8 cellular contexts compared by ENCODE assay signal in the genomic region with DNA sequence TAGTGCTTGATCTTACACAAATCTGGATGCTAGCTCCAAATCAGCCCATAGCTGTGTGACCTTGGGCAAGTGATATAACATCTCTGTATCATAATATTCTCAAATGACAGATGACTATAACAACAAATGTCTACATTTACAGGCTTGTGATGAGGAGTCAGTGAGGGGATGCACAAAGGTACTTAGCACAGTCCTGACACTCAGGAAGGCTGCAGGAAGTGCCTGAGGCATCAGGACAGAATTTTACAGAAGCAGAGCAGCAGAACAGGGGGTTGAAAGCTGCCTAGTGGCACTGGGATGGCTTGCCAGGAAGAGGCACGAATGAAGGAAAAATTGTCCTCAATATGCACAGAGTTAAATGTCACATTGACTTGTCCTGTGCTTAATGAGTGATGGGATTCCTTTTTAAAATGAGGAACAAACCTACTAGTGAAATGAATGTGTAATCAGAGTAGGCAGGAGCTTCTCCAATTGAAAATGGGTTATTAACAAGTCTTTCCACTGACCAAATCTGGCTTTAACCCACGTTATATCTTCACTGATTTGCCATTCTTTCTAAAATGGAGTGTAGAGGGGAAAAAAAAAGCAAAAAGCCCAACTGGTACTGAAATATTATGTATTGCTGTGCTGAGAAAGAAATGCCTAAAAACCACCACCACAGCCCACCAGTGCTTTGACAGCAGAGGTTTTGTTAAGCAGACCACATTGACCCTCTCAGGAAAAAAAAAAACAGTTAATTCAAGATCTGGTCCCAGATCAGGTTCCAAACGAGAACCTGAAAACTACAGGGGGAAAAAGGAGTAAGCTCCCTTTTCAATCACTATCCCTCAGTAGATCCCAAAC. TPM values are rescaled to one million over a fixed set of nuclear protein-coding genes. Genes with fewer than 3 reads are reported as not detected.
DNase-seq lines count a peak whose midpoint lies in the region; ATAC-seq, FAIRE-seq and TF ChIP-seq lines count a peak whose summit lies in the region.

No MANE protein-coding gene starts in this region.

- DNase-seq in Right ventricle myocardium superior (no peak), Right ventricle myocardium inferior (ENCODE audit: missing footprints) (no peak), NAMALWA (ENCODE audit: low spot score) (peak; percentile 34), coronary artery (ENCODE audit: low spot score) (no peak), small intestine (no peak), amygdala (lab: John Stamatoyannopoulos, UW) (no peak), inferior parietal cortex (ENCODE audit: extremely low spot score) (no peak)

- peaks cover 11 to 33% of the 10 kb centered on the region in 2 donors for H3K4me1 ChIP-seq in small intestine (ENCODE audit: control insufficient read depth in 2 of 2, insufficient read depth in 1 of 2, low read depth in 1 of 2, low read length in 1 of 2)

- ATAC-seq in Right ventricle myocardium superior (ENCODE audit: poor library complexity) (peak; percentile 25), Right ventricle myocardium inferior (no peak), HG02981 (IDR thresholded peaks at IDR 0.05; ENCODE audit: unreplicated experiment) (no peak)

- H3K27ac ChIP-seq in coronary artery (peak overlapping the region; percentile 74 to 86), small intestine (ENCODE audit: low read depth in 1 of 2, low read length in 1 of 2) (peak overlapping the region; percentile 41 to 45)

- TF ChIP-seq CTCF in coronary artery (IDR thresholded peaks at IDR 0.05), result no peak

- H3K9me3 ChIP-seq in small intestine (ENCODE audit: control insufficient read depth, low read depth), result no peaks in the 10 kb centered on the region

- no peak for FAIRE-seq in small intestine (lab: Jason Lieb, UNC)

- peak overlapping the region; percentile 40 for H3K4me3 ChIP-seq in coronary artery
- peak overlapping the region in 1 of 2 donors; percentile 23 for H3K4me3 ChIP-seq in small intestine (ENCODE audit: low read depth in 1 of 2, low read length in 2 of 2)

- H3K27me3 ChIP-seq in small intestine (ENCODE audit: control insufficient read depth in 2 of 2, insufficient read depth in 2 of 2, low read length in 2 of 2), result no peaks in the 10 kb centered on the region

- 37 to 61% (median 51%) methylated on average over 3 of the region's 3 CpGs for WGBS in small intestine, 3 donors

- intact Hi-C loops in Right ventricle myocardium superior (cut with DNase I) (no loop called here), Right ventricle myocardium inferior (cut with DNase I) (loop anchor here (2.0 kb wide), 1 partner anchor 131 kb away; no protein-coding TSS in a partner anchor)

- H3K36me3 ChIP-seq in small intestine (ENCODE audit: control insufficient read depth in 2 of 2, insufficient read depth in 2 of 2, low read length in 2 of 2), result peaks cover 0 to 2% of the 10 kb centered on the region in 2 donors

RNA-seq across cellular contexts. Expression of gene BTG1, which starts 11.6 kb away (rescaled TPM):
- total RNA-seq in Right ventricle myocardium superior (74.1 TPM), Right ventricle myocardium inferior (66.9 TPM)
- polyA plus RNA-seq in small intestine, result 10 to 100 TPM; 38.8 to 61.1 (median 51.1) TPM
